ENCODE assay signal across 21 cellular contexts in genomic region chr5:146860213-146860891, GRCh38. TPM values are rescaled to one million over a fixed set of nuclear protein-coding genes. Genes with fewer than 3 reads are reported as not detected.
DNase-seq lines count a peak whose midpoint lies in the region; TF ChIP-seq lines count a peak whose summit lies in the region.
"Had no signal": no experiment of that assay in that cellular context is flagged by ENCODE, and none has a peak within 500 bp of the region (broad histone marks: within the 10 kb centered on the region; RNA-seq: fewer than 3 reads in every experiment).

No MANE protein-coding gene starts in this region.

- H3K14ac ChIP-seq in mesenchymal stem cell (ENCODE audit: low read length in 2 of 2), result no peak overlapping the region

- H3K27ac Mint-ChIP-seq in Caco-2 (ENCODE audit: unreplicated experiment), result peak overlapping the region; percentile 76
- H3K27ac Mint-ChIP-seq: B cell had no signal

- no peaks in the 10 kb centered on the region for H3K36me3 ChIP-seq in Caco-2 (ENCODE audit: control insufficient read depth, insufficient read depth, low read length)
- H3K36me3 ChIP-seq in adipocyte (ENCODE audit: control insufficient read depth, insufficient read depth, low read length, severe bottlenecking), result no peaks in the 10 kb centered on the region
- H3K36me3 ChIP-seq in mesenchymal stem cell (ENCODE audit: control insufficient read depth in 1 of 2, insufficient read depth in 2 of 2, low read depth in 1 of 2, low read length in 2 of 2), result no peaks in the 10 kb centered on the region

- POLR2A ChIA-PET in Caco-2 (lab: Charles Lee), result no interaction called here

- H3K9ac ChIP-seq in adipocyte (ENCODE audit: low read length) (no peak overlapping the region), mesenchymal stem cell (ENCODE audit: low read length) (no peak overlapping the region)

- H3K23ac ChIP-seq in mesenchymal stem cell (ENCODE audit: low read length in 2 of 2), result no peak overlapping the region

- H2AK5ac ChIP-seq in mesenchymal stem cell (ENCODE audit: low read length, severe bottlenecking), result no peak overlapping the region

- H2BK12ac ChIP-seq in mesenchymal stem cell (ENCODE audit: low read length in 2 of 2), result no peak overlapping the region

- H3K4me1 ChIP-seq in Caco-2 (peaks cover 20% of the 10 kb centered on the region), adipocyte (ENCODE audit: control insufficient read depth, insufficient read depth, low read length) (peaks cover 12% of the 10 kb centered on the region), mesenchymal stem cell (ENCODE audit: control insufficient read depth, insufficient read depth, low read depth, low read length) (no peaks in the 10 kb centered on the region)

- H4K8ac ChIP-seq in mesenchymal stem cell (ENCODE audit: low read length), result no peak overlapping the region

- H3K4me3 ChIP-seq in Caco-2 (ENCODE audit: low read depth, low read length) (no peak overlapping the region), adipocyte (ENCODE audit: low read length) (peak overlapping the region; percentile 34), mesenchymal stem cell (ENCODE audit: insufficient read depth in 1 of 2, low read depth in 1 of 2, low read length in 2 of 2) (no peak overlapping the region)
- H3K4me3 ChIP-seq: dorsolateral prefrontal cortex, lung, SK-N-MC had no signal

- H3K9me3 Mint-ChIP-seq in Caco-2 (ENCODE audit: unreplicated experiment), result no peaks in the 10 kb centered on the region

- no peak overlapping the region for H2BK5ac ChIP-seq in mesenchymal stem cell (ENCODE audit: low read depth, low read length, poor library complexity, severe bottlenecking)

- H4K91ac ChIP-seq in mesenchymal stem cell (ENCODE audit: low read length), result no peak overlapping the region

- no peak overlapping the region for H2BK120ac ChIP-seq in mesenchymal stem cell (ENCODE audit: low read depth, low read length)

- BruUV-seq in Caco-2 (replicated peaks; lab: Mats Ljungman, UMichigan), result no TSS peak

- TF ChIP-seq CTCF in Caco-2 (IDR thresholded peaks at IDR 0.05; ENCODE audit: insufficient read depth in 1 of 2, low read depth in 1 of 2, low read length in 1 of 2, severe bottlenecking in 1 of 2, unreplicated experiment in 1 of 2), result no peak

- CTCF ChIA-PET in Caco-2 (lab: Charles Lee), result interaction anchor here (0.7 kb wide), 1 partner anchor 327 kb away, joined by 7 read pairs; no protein-coding TSS in a partner anchor

- no peak overlapping the region for H3K4me2 ChIP-seq in mesenchymal stem cell (ENCODE audit: low read length, poor library complexity, severe bottlenecking)

- peak overlapping the region; percentile 34 for H3K4me3 Mint-ChIP-seq in Caco-2 (ENCODE audit: unreplicated experiment)
- H3K4me3 Mint-ChIP-seq: B cell had no signal

- H3K9me3 ChIP-seq in Caco-2, result no peaks in the 10 kb centered on the region
- H3K9me3 ChIP-seq in adipocyte (ENCODE audit: control insufficient read depth, low read length), result no peaks in the 10 kb centered on the region
- no peaks in the 10 kb centered on the region for H3K9me3 ChIP-seq in mesenchymal stem cell (ENCODE audit: control insufficient read depth, low read length)

- no peaks in the 10 kb centered on the region for H3K36me3 Mint-ChIP-seq in Caco-2 (ENCODE audit: insufficient read depth, unreplicated experiment)

- intact Hi-C loops in Caco-2 (cut with micrococcal nuclease; ENCODE audit: unreplicated experiment), result loop anchor here (5.0 kb wide), 1 partner anchor 317 kb away; no protein-coding TSS in a partner anchor

- no peak overlapping the region for H2BK15ac ChIP-seq in mesenchymal stem cell (ENCODE audit: low read depth, poor library complexity, severe bottlenecking)

- H2AFZ ChIP-seq in mesenchymal stem cell (ENCODE audit: low read depth, low read length), result no peak overlapping the region

- no peak overlapping the region for H3K4ac ChIP-seq in mesenchymal stem cell (ENCODE audit: low read depth in 1 of 2, low read length in 2 of 2)

- DNase-seq in Caco-2 (peak; percentile 57 to 69), HS-5 (ENCODE audit: low read depth) (peak; percentile 50), adipocyte (ENCODE audit: low read depth) (peak; percentile 31), mesenchymal stem cell (peak; percentile 4), cerebellar cortex (ENCODE audit: low spot score) (no peak), NOMO-1 treated with DMSO at 0.1 percent for 48 hours (lab: John Stamatoyannopoulos, UW; ENCODE audit: unreplicated experiment) (no peak), COLO668 (lab: John Stamatoyannopoulos, UW; ENCODE audit: unreplicated experiment) (no peak), mucosa of gallbladder (ENCODE audit: low spot score) (no peak)
- DNase-seq: activated effector memory CD4-positive, alpha-beta T cell treated with anti-CD3 and anti-CD28 coated beads, Interleukin-2, amount 50 U/mL, for 16 hours; anterior cingulate cortex; dorsolateral prefrontal cortex; HCEC 1CT; KBM-7; NCI-H1417 treated with DMSO at 0.1 percent for 48 hours; NCI-H345; nucleus accumbens; small intestine; stimulated activated naive CD4-positive, alpha-beta T cell had no signal

- no peaks in the 10 kb centered on the region for H3K27me3 Mint-ChIP-seq in Caco-2 (ENCODE audit: insufficient read depth, unreplicated experiment)
- H3K27me3 Mint-ChIP-seq: B cell had no signal

- H3K27me3 ChIP-seq in Caco-2 (replicated peaks; ENCODE audit: control insufficient read depth, insufficient read depth, low read length), result no peaks in the 10 kb centered on the region
- H3K27me3 ChIP-seq in adipocyte (replicated peaks; ENCODE audit: control insufficient read depth, insufficient read depth, low read length), result no peaks in the 10 kb centered on the region
- no peaks in the 10 kb centered on the region for H3K27me3 ChIP-seq in mesenchymal stem cell (ENCODE audit: control insufficient read depth in 1 of 2, insufficient read depth in 1 of 2, low read length in 2 of 2)
- H3K27me3 ChIP-seq: dorsolateral prefrontal cortex had no signal

- H3K4me1 Mint-ChIP-seq in Caco-2 (ENCODE audit: low read depth, unreplicated experiment), result peaks cover 25% of the 10 kb centered on the region
- H3K4me1 Mint-ChIP-seq: B cell had no signal

- peak overlapping the region; percentile 72 for H3K27ac ChIP-seq in mesenchymal stem cell (ENCODE audit: low read length, poor library complexity, severe bottlenecking)
- H3K27ac ChIP-seq: SK-N-MC had no signal

- H3K79me1 ChIP-seq in mesenchymal stem cell (replicated peaks; ENCODE audit: low read length, poor library complexity, severe bottlenecking), result no peaks in the 10 kb centered on the region

- no peak overlapping the region for H3K18ac ChIP-seq in mesenchymal stem cell (ENCODE audit: low read depth in 1 of 2, low read length in 2 of 2)

- 28% methylated on average over 3 of the region's 3 CpGs for WGBS in mesenchymal stem cell

RNA-seq across cellular contexts. Expression of gene PPP2R2B, which starts 18.2 kb away (rescaled TPM):
- total RNA-seq in Caco-2 (2022), result 6.9 and 9.8 TPM in 2 replicates
- 0.03 TPM for polyA plus RNA-seq in mesenchymal stem cell (2013, experiment 1 of 2)
- not detected for polyA plus RNA-seq in mesenchymal stem cell (2013, experiment 2 of 2)
- 2.6 TPM for total RNA-seq in mucosa of gallbladder
- total RNA-seq: B cell had no signal

Comparison
In these comparisons a context has a peak if more than half of its experiments do, and no peak if none do; other contexts are left out.
1. DNase-seq: peak in Caco-2 (2 of 2), HS-5 (single experiment), adipocyte (single experiment) and mesenchymal stem cell (single experiment); none in cerebellar cortex (single experiment), NOMO-1 treated with DMSO at 0.1 percent for 48 hours (single experiment), COLO668 (single experiment) and mucosa of gallbladder (single experiment).